Comparison of ENCODE assay signal across 19 cellular contexts in genomic region chr4:112225157-112225556, GRCh38.
"Had no signal": no experiment of that assay in that cellular context is flagged by ENCODE, and none has a peak within 500 bp of the region (broad histone marks: within the 10 kb centered on the region; RNA-seq: fewer than 3 reads in every experiment).

No MANE protein-coding gene starts in this region.

- H3K9me3 ChIP-seq: esophagus squamous epithelium, left ventricle myocardium inferior, lower lobe of right lung, ovary, right atrium auricular region, testis, tibial nerve, upper lobe of right lung had no signal

- H3K27ac ChIP-seq: esophagus squamous epithelium, hepatocyte, left ventricle myocardium inferior, lower lobe of right lung, ovary, right atrium auricular region, testis, tibial nerve, upper lobe of right lung had no signal

- H3K36me3 ChIP-seq: esophagus squamous epithelium, left ventricle myocardium inferior, lower lobe of right lung, ovary, right atrium auricular region, tibial nerve, upper lobe of right lung had no signal

- H3K4me1 ChIP-seq: testis, upper lobe of right lung had no signal

- ATAC-seq: effector memory CD8-positive, alpha-beta T cell; left cardiac atrium; lower lobe of right lung; stimulated activated memory B cell treated with anti-CD40 and anti-IgM and Interleukin-4, amounts not matched to agents 10 μg/mL and 1 μg/mL and 100 μg/mL, for 72 hours; upper lobe of right lung had no signal

- H3K4me3 ChIP-seq: esophagus squamous epithelium, hepatocyte, left ventricle myocardium inferior, lower lobe of right lung, ovary, right atrium auricular region, testis, tibial nerve, upper lobe of right lung had no signal

- DNase-seq: cerebellar nuclear complex; effector memory CD8-positive, alpha-beta T cell; esophagus squamous epithelium; foreskin melanocyte; head of caudate nucleus; kidney; left cardiac atrium; left ventricle myocardium inferior; lower lobe of right lung; midbrain; ovary; small intestine; stimulated activated CD4-positive, alpha-beta T cell treated with anti-CD3 and anti-CD28 coated beads, Interleukin-4, amount 100 ng/mL, for 24 hours; testis; upper lobe of right lung had no signal

- H2AFZ ChIP-seq: hepatocyte had no signal

- H3K27me3 ChIP-seq: esophagus squamous epithelium, hepatocyte, ovary, right atrium auricular region, testis, tibial nerve, upper lobe of right lung had no signal

- H3K4me2 ChIP-seq: hepatocyte had no signal
